Comparison of ENCODE assay signal across 10 cellular contexts in the genomic region with DNA sequence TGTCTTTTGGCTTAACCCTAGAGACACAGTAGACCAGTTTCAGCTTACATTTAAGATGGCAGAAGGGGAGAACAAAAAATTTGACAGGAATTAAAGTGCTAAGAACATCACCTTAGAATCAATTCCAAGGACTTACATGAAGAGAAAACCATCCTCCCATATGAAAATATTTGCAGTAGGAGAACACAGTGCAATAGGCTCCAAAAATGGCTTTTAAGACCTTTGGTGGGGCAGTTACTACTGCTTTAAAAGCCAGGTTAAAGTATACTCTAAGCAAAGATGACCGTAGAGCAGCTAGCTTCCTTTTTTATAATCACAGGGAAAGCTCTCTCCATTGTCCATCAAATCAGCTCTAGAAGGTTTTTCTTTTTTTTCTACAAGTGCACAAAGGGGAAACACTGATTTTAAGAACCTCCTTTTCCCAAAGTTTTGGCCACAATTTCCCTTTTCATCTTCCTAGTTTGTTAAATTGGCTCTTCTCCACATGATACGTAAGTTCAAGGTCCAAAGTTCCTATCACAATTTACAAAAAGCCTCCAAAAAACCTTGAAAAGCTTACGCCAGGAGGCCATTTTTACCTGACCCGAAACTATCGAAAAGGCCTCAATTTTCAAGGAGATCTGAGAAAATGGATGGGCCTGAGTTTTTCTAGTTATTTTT. TPM values are rescaled to one million over a fixed set of nuclear protein-coding genes. Genes with fewer than 3 reads are reported as not detected.
A peak's percentile ranks its signal among the peaks of the same experiment; 100 is the strongest.
DNase-seq lines count a peak whose midpoint lies in the region; ATAC-seq and TF ChIP-seq lines count a peak whose summit lies in the region.
"Had no signal": no experiment of that assay in that cellular context is flagged by ENCODE, and none has a peak within 500 bp of the region (broad histone marks: within the 10 kb centered on the region; RNA-seq: fewer than 3 reads in every experiment).

No MANE protein-coding gene starts in this region.

- peaks cover 42% of the 10 kb centered on the region for H3K36me3 ChIP-seq in A673 (ENCODE audit: insufficient read depth, low read length, poor library complexity, severe bottlenecking)
- peaks cover 26% of the 10 kb centered on the region for H3K36me3 ChIP-seq in MM.1S (replicated peaks; ENCODE audit: insufficient read depth, low read length)
- H3K36me3 ChIP-seq in ectodermal cell (ENCODE audit: control insufficient read depth, insufficient read depth, low read length), result peaks cover 24% of the 10 kb centered on the region

- no peaks in the 10 kb centered on the region for H3K9me3 ChIP-seq in A673 (ENCODE audit: low read depth, low read length, poor library complexity, severe bottlenecking)
- no peaks in the 10 kb centered on the region for H3K9me3 ChIP-seq in MM.1S (replicated peaks; ENCODE audit: insufficient read depth, low read length)
- no peaks in the 10 kb centered on the region for H3K9me3 ChIP-seq in ectodermal cell (ENCODE audit: control insufficient read depth, low read length)

- H3K4me3 ChIP-seq in A673 (ENCODE audit: low read depth, low read length, poor library complexity, severe bottlenecking) (peak overlapping the region; percentile 67), MM.1S (ENCODE audit: low read length) (peak overlapping the region; percentile 85), ectodermal cell (ENCODE audit: insufficient read depth, low read depth, low read length) (peak overlapping the region; percentile 97)

- ATAC-seq in HG03139 (IDR thresholded peaks at IDR 0.05; ENCODE audit: unreplicated experiment), result no peak
- ATAC-seq in GM21619 (IDR thresholded peaks at IDR 0.05; ENCODE audit: unreplicated experiment), result no peak

- CTCF ChIA-PET in A673 (lab: Charles Lee), result no interaction called here

- peak overlapping the region; percentile 19 for H3K27ac ChIP-seq in A673 (ENCODE audit: low read depth, low read length, poor library complexity, severe bottlenecking)
- H3K27ac ChIP-seq in MM.1S (ENCODE audit: low read length), result peak overlapping the region; percentile 11; the same call in 1 of the 2 replicates
- H3K27ac ChIP-seq in ectodermal cell (ENCODE audit: insufficient read depth, low read depth, low read length, poor library complexity, severe bottlenecking), result no peak overlapping the region

- H3K27me3 ChIP-seq in A673 (replicated peaks; ENCODE audit: insufficient read depth, low read depth, low read length, poor library complexity) (no peaks in the 10 kb centered on the region), MM.1S (replicated peaks; ENCODE audit: insufficient read depth, low read length) (no peaks in the 10 kb centered on the region), ectodermal cell (ENCODE audit: control insufficient read depth, insufficient read depth, low read length, poor library complexity, severe bottlenecking) (no peaks in the 10 kb centered on the region)

- peaks cover 18% of the 10 kb centered on the region; the same call in 1 of the 2 replicates for H4K20me1 ChIP-seq in MM.1S (ENCODE audit: insufficient read depth, low read length)

- peaks cover 33% of the 10 kb centered on the region for H3K4me1 ChIP-seq in A673 (ENCODE audit: insufficient read depth, low read length, poor library complexity, severe bottlenecking)
- peaks cover 29% of the 10 kb centered on the region for H3K4me1 ChIP-seq in MM.1S (ENCODE audit: low read length)
- peaks cover 15% of the 10 kb centered on the region for H3K4me1 ChIP-seq in ectodermal cell (ENCODE audit: control insufficient read depth, insufficient read depth, low read length)

- peaks cover 42% of the 10 kb centered on the region for H3K79me2 ChIP-seq in MM.1S (ENCODE audit: low read length)

- H3K27me3 Mint-ChIP-seq in nephron progenitor cell (ENCODE audit: low read depth, poor library complexity), result peaks cover 3% of the 10 kb centered on the region

- H3K4me1 Mint-ChIP-seq in nephron progenitor cell, result peaks cover 61% of the 10 kb centered on the region

- H3K4me3 Mint-ChIP-seq in nephron progenitor cell, result peak overlapping the region; percentile 99

- POLR2A ChIA-PET in A673 (lab: Charles Lee; ENCODE audit: low non-redundant PET), result no interaction called here

- H3K27ac Mint-ChIP-seq in nephron progenitor cell, result peak overlapping the region; percentile 99

- H3F3A ChIP-seq in MM.1S (ENCODE audit: insufficient read depth, low read length), result peaks cover 78% of the 10 kb centered on the region

- H2AFZ ChIP-seq in MM.1S (ENCODE audit: low read length), result no peak overlapping the region

- no peak overlapping the region for H3K9ac ChIP-seq in MM.1S (ENCODE audit: low read length)

- TF ChIP-seq CTCF in A673 (conservative IDR thresholded peaks at IDR 0.05; ENCODE audit: low read depth, low read length) (no peak), MM.1S (IDR thresholded peaks at IDR 0.05; ENCODE audit: low read length) (no peak), nephron progenitor cell (IDR thresholded peaks at IDR 0.05) (no peak)

- 95 to 96% methylated on average over 5 of the region's 5 CpGs for WGBS in ectodermal cell, 2 experiments

- DNase-seq in A673 (ENCODE audit: low spot score) (no peak), MM.1S (peak; percentile 5), nephron progenitor cell (no peak), cerebellar nuclear complex (lab: John Stamatoyannopoulos, UW) (no peak), ecto neural progenitor cell (ENCODE audit: low spot score) (no peak)

- BruUV-seq in A673 (replicated peaks; lab: Mats Ljungman, UMichigan), result no TSS peak

- H3K9me2 ChIP-seq in MM.1S (replicated peaks; ENCODE audit: insufficient read depth, low read length), result no peaks in the 10 kb centered on the region

- H3K9me3 Mint-ChIP-seq in nephron progenitor cell, result peaks cover 5% of the 10 kb centered on the region

- peaks cover 51% of the 10 kb centered on the region for H3K36me3 Mint-ChIP-seq in nephron progenitor cell (ENCODE audit: low read depth)

- peak overlapping the region; percentile 89 for H3K4me2 ChIP-seq in MM.1S (ENCODE audit: low read depth, low read length)

- intact Hi-C loops in A673 (cut with micrococcal nuclease; ENCODE audit: unreplicated experiment), result no loop called here

RNA-seq across cellular contexts. Expression of gene TXNIP, which starts 3.3 kb away (rescaled TPM):
- total RNA-seq in A673 (2021), result 27.3 and 36.4 TPM in 2 replicates
- polyA plus RNA-seq in ectodermal cell (2013, experiment 1 of 4), result 159 TPM
- 92.6 TPM for polyA plus RNA-seq in ectodermal cell (2013, experiment 2 of 4)
- polyA plus RNA-seq in ectodermal cell (2013, experiment 3 of 4), result 99.9 TPM
- 140 TPM for polyA plus RNA-seq in ectodermal cell (2013, experiment 4 of 4)

RNA-seq across cellular contexts. Expression of gene HJV, which starts 28.4 kb away (rescaled TPM):
- 0.24 and 0.31 TPM in 2 replicates for total RNA-seq in A673 (2021)
- not detected for polyA plus RNA-seq in ectodermal cell (2013, experiment 1 of 4)
- not detected for polyA plus RNA-seq in ectodermal cell (2013, experiment 2 of 4)
- polyA plus RNA-seq in ectodermal cell (2013, experiment 3 of 4), result not detected
- not detected for polyA plus RNA-seq in ectodermal cell (2013, experiment 4 of 4)
- total RNA-seq: Daoy; T-helper 1 cell treated with Interleukin-12 subunit alpha and Interleukin-12 subunit beta and Interleukin-4 antibody, amounts not matched to agents 30 ng/mL and 1 ng/mL, for 36 hours had no signal

RNA-seq across cellular contexts. Expression of gene POLR3GL, which starts 28.6 kb away (rescaled TPM):
- 8.5 and 11.6 TPM in 2 replicates for total RNA-seq in A673 (2021)
- 18.3 TPM for polyA plus RNA-seq in ectodermal cell (2013, experiment 1 of 4)
- polyA plus RNA-seq in ectodermal cell (2013, experiment 2 of 4), result 16.4 TPM
- polyA plus RNA-seq in ectodermal cell (2013, experiment 3 of 4), result 22.1 TPM
- polyA plus RNA-seq in ectodermal cell (2013, experiment 4 of 4), result 22.3 TPM

RNA-seq across cellular contexts. Expression of gene ANKRD34A, which starts 28.7 kb away (rescaled TPM):
- 1.6 and 2.2 TPM in 2 replicates for total RNA-seq in A673 (2021)
- 0.52 TPM for polyA plus RNA-seq in ectodermal cell (2013, experiment 1 of 4)
- 0.37 TPM for polyA plus RNA-seq in ectodermal cell (2013, experiment 2 of 4)
- 0.43 TPM for polyA plus RNA-seq in ectodermal cell (2013, experiment 3 of 4)
- polyA plus RNA-seq in ectodermal cell (2013, experiment 4 of 4), result 0.28 TPM
- total RNA-seq: Daoy had no signal

RNA-seq across cellular contexts. Expression of gene LIX1L, which starts 35.3 kb away (rescaled TPM):
- 39.6 and 40.1 TPM in 2 replicates for total RNA-seq in A673 (2021)
- 13.3 TPM for polyA plus RNA-seq in ectodermal cell (2013, experiment 1 of 4)
- polyA plus RNA-seq in ectodermal cell (2013, experiment 2 of 4), result 9.4 TPM
- 7.8 TPM for polyA plus RNA-seq in ectodermal cell (2013, experiment 3 of 4)
- 9.4 TPM for polyA plus RNA-seq in ectodermal cell (2013, experiment 4 of 4)
